ENCODE assay signal across 15 cellular contexts in genomic region chr7:115937960-115938359, GRCh38.
DNase-seq lines count a peak whose midpoint lies in the region; ATAC-seq and TF ChIP-seq lines count a peak whose summit lies in the region.
"Had no signal": no experiment of that assay in that cellular context is flagged by ENCODE, and none has a peak within 500 bp of the region (broad histone marks: within the 10 kb centered on the region; RNA-seq: fewer than 3 reads in every experiment).

No MANE protein-coding gene starts in this region.

- no peak overlapping the region for H3K4me3 Mint-ChIP-seq in activated naive CD4-positive, alpha-beta T cell treated with anti-CD3 and anti-CD28 coated beads, Interleukin-2, amount 50 U/mL, for 24 hours
- H3K4me3 Mint-ChIP-seq: CD14-positive monocyte; CD8-positive, alpha-beta memory T cell had no signal

- BruUV-seq in OCI-LY7 (replicated peaks; lab: Mats Ljungman, UMichigan): no TSS peak

- CTCF ChIA-PET in OCI-LY7 (lab: Charles Lee; ENCODE audit: unreplicated experiment): no interaction called here

- no peaks in the 10 kb centered on the region for H4K20me1 ChIP-seq in OCI-LY7 (ENCODE audit: insufficient read depth, low read length)

- intact Hi-C loops in OCI-LY7 (cut with micrococcal nuclease; ENCODE audit: unreplicated experiment): no loop called here

- ATAC-seq in HG02610 (IDR thresholded peaks at IDR 0.05; ENCODE audit: unreplicated experiment): no peak
- ATAC-seq in GM18520 (IDR thresholded peaks at IDR 0.05; ENCODE audit: unreplicated experiment): no peak
- ATAC-seq: HCT116 had no signal

- no peaks in the 10 kb centered on the region for H3K79me2 ChIP-seq in OCI-LY7 (ENCODE audit: insufficient read depth, low read depth, low read length)

- H3K36me3 ChIP-seq in OCI-LY7 (ENCODE audit: insufficient read depth, low read length): no peaks in the 10 kb centered on the region

- peak overlapping the region; percentile 1 for H3K27ac Mint-ChIP-seq in activated naive CD4-positive, alpha-beta T cell treated with anti-CD3 and anti-CD28 coated beads, Interleukin-2, amount 50 U/mL, for 24 hours
- H3K27ac Mint-ChIP-seq: CD8-positive, alpha-beta memory T cell had no signal

- no peaks in the 10 kb centered on the region for H3K9me3 Mint-ChIP-seq in activated naive CD4-positive, alpha-beta T cell treated with anti-CD3 and anti-CD28 coated beads, Interleukin-2, amount 50 U/mL, for 24 hours
- H3K9me3 Mint-ChIP-seq: CD14-positive monocyte; CD8-positive, alpha-beta memory T cell had no signal

- H3K9me3 ChIP-seq in OCI-LY7 (ENCODE audit: low read length): no peaks in the 10 kb centered on the region
- H3K9me3 ChIP-seq: Caco-2 had no signal

- DNase-seq in activated naive CD4-positive, alpha-beta T cell treated with anti-CD3 and anti-CD28 coated beads, Interleukin-2, amount 50 U/mL, for 16 hours: no peak
- DNase-seq in astrocyte of the hippocampus (ENCODE audit: low read depth, low spot score) (peak; percentile 46), fibroblast of pulmonary artery (ENCODE audit: low read depth) (peak; percentile 1), NCI-H69 (lab: John Stamatoyannopoulos, UW) (no peak), OCI-LY7 (ENCODE audit: low spot score) (no peak)
- DNase-seq: Caco-2; CD8-positive, alpha-beta memory T cell; DND-41; GDM1 had no signal

- H3K4me1 ChIP-seq in OCI-LY7 (ENCODE audit: insufficient read depth, low read length, poor library complexity, severe bottlenecking): no peaks in the 10 kb centered on the region
- H3K4me1 ChIP-seq: Caco-2 had no signal

- H3K9me2 ChIP-seq in OCI-LY7 (ENCODE audit: insufficient read depth, low read length): no peaks in the 10 kb centered on the region

- POLR2A ChIA-PET in OCI-LY7 (lab: Charles Lee): interaction anchor here (0.6 kb wide), 1 partner anchor 28 kb away, joined by 3 read pairs; no protein-coding TSS in a partner anchor

- H3K4me3 ChIP-seq in fibroblast of pulmonary artery (replicated peaks; ENCODE audit: low read depth, low read length) (no peak overlapping the region), OCI-LY7 (ENCODE audit: low read depth, low read length, poor library complexity, severe bottlenecking) (no peak overlapping the region)

- TF ChIP-seq CTCF in fibroblast of pulmonary artery (IDR thresholded peaks at IDR 0.05; ENCODE audit: low read length, missing control alignments) (no peak), OCI-LY7 (conservative IDR thresholded peaks at IDR 0.05; ENCODE audit: low read length) (no peak)

- no peaks in the 10 kb centered on the region for H3K36me3 Mint-ChIP-seq in activated naive CD4-positive, alpha-beta T cell treated with anti-CD3 and anti-CD28 coated beads, Interleukin-2, amount 50 U/mL, for 24 hours
- H3K36me3 Mint-ChIP-seq: CD8-positive, alpha-beta memory T cell had no signal

- no peak overlapping the region for H3K27ac ChIP-seq in OCI-LY7 (ENCODE audit: low read depth, low read length, poor library complexity, severe bottlenecking)
- H3K27ac ChIP-seq: 22Rv1 had no signal

- H3K4me2 ChIP-seq in OCI-LY7 (ENCODE audit: low read length): no peak overlapping the region

- H2AFZ ChIP-seq in OCI-LY7 (ENCODE audit: low read length): no peak overlapping the region

- H3K4me1 Mint-ChIP-seq in activated naive CD4-positive, alpha-beta T cell treated with anti-CD3 and anti-CD28 coated beads, Interleukin-2, amount 50 U/mL, for 24 hours: no peaks in the 10 kb centered on the region
- H3K4me1 Mint-ChIP-seq: CD8-positive, alpha-beta memory T cell had no signal

- no peaks in the 10 kb centered on the region for H3K27me3 Mint-ChIP-seq in activated naive CD4-positive, alpha-beta T cell treated with anti-CD3 and anti-CD28 coated beads, Interleukin-2, amount 50 U/mL, for 24 hours
- H3K27me3 Mint-ChIP-seq: CD8-positive, alpha-beta memory T cell had no signal

Comparison
In these comparisons a context has a peak if more than half of its experiments do, and no peak if none do; other contexts are left out.
1. DNase-seq: peak in astrocyte of the hippocampus (single experiment) and fibroblast of pulmonary artery (single experiment); none in activated naive CD4-positive, alpha-beta T cell treated with anti-CD3 and anti-CD28 coated beads, Interleukin-2, amount 50 U/mL, for 16 hours (single experiment), NCI-H69 (single experiment) and OCI-LY7 (single experiment).